1 cellular context compared by ENCODE assay signal in genomic region chr5:95864944-95865504, GRCh38.
TF ChIP-seq lines count a peak whose summit lies in the region.

No MANE protein-coding gene starts in this region.

TF ChIP-seq in HepG2, 621 proteins besides CTCF, POLR2A, EP300 and RAD21 (continued from another document and continues in another):
- no peak for TF ChIP-seq ZNF790 (CRISPR knock-in tag; IDR thresholded peaks at IDR 0.05; ENCODE audit: borderline replicate concordance)
- TF ChIP-seq ZNF292 (CRISPR knock-in tag; IDR thresholded peaks at IDR 0.05; ENCODE audit: borderline replicate concordance, low read depth): peak; percentile 93; the same call in 1 of the 2 replicates
- TF ChIP-seq POGK (CRISPR knock-in tag; conservative IDR thresholded peaks at IDR 0.05): 0 out of 2 replicates have a peak, but pooled peaks have one; percentile 60
- no peak for TF ChIP-seq TIGD3 (CRISPR knock-in tag; IDR thresholded peaks at IDR 0.05; ENCODE audit: borderline replicate concordance)
- TF ChIP-seq ATF7 (IDR thresholded peaks at IDR 0.05): no peak
- no peak for TF ChIP-seq ATF7 (CRISPR knock-in tag; IDR thresholded peaks at IDR 0.05)
- no peak for TF ChIP-seq NR3C1 (CRISPR knock-in tag; IDR thresholded peaks at IDR 0.05)
- TF ChIP-seq PAXIP1 (CRISPR knock-in tag; conservative IDR thresholded peaks at IDR 0.05): peak; percentile 94
- no peak for TF ChIP-seq DNMT1 (CRISPR knock-in tag; IDR thresholded peaks at IDR 0.05)
- peak; percentile 77 for TF ChIP-seq RFXAP (CRISPR knock-in tag; IDR thresholded peaks at IDR 0.05; ENCODE audit: borderline replicate concordance)
- TF ChIP-seq FOXK1 (CRISPR knock-in tag; IDR thresholded peaks at IDR 0.05; ENCODE audit: borderline replicate concordance, low read depth): peak; percentile 58; the same call in 1 of the 2 replicates
- no peak for TF ChIP-seq ZNF720 (CRISPR knock-in tag; IDR thresholded peaks at IDR 0.05)
- peak; percentile 89 for TF ChIP-seq ISL2 (CRISPR knock-in tag; IDR thresholded peaks at IDR 0.05)
- TF ChIP-seq TRIM24 (CRISPR knock-in tag; IDR thresholded peaks at IDR 0.05): 0 out of 2 replicates have a peak, but pooled peaks have one; percentile 55
- TF ChIP-seq PPARG (CRISPR knock-in tag; conservative IDR thresholded peaks at IDR 0.05): peak; percentile 58
- no peak for TF ChIP-seq TP53 (CRISPR knock-in tag; conservative IDR thresholded peaks at IDR 0.05)
- peak; percentile 80; the same call in 1 of the 2 replicates for TF ChIP-seq ZNF788 (CRISPR knock-in tag; IDR thresholded peaks at IDR 0.05; ENCODE audit: borderline replicate concordance)
- TF ChIP-seq TFE3 (CRISPR knock-in tag; IDR thresholded peaks at IDR 0.05): peak; percentile 54; the same call in 1 of the 2 replicates
- peak; percentile 49; the same call in 1 of the 2 replicates for TF ChIP-seq KDM2A (CRISPR knock-in tag; IDR thresholded peaks at IDR 0.05; ENCODE audit: borderline replicate concordance, low read depth)
- TF ChIP-seq ZBTB25 (CRISPR knock-in tag; IDR thresholded peaks at IDR 0.05): peak; percentile 58; the same call in 1 of the 2 replicates
- peak; percentile 90 for TF ChIP-seq PITX1 (CRISPR knock-in tag; IDR thresholded peaks at IDR 0.05)
- TF ChIP-seq TBX3 (IDR thresholded peaks at IDR 0.05; ENCODE audit: borderline replicate concordance): peak; percentile 93
- TF ChIP-seq HOXA5 (CRISPR knock-in tag; IDR thresholded peaks at IDR 0.05): peak; percentile 68; the same call in 1 of the 2 replicates
- TF ChIP-seq ETV6 (CRISPR knock-in tag; conservative IDR thresholded peaks at IDR 0.05): no peak
- TF ChIP-seq PRDM10 (CRISPR knock-in tag; IDR thresholded peaks at IDR 0.05; ENCODE audit: low read depth): peak; percentile 68; the same call in 1 of the 2 replicates
- no peak for TF ChIP-seq ZBTB39 (CRISPR knock-in tag; IDR thresholded peaks at IDR 0.05)
- no peak for TF ChIP-seq ZNF546 (CRISPR knock-in tag; conservative IDR thresholded peaks at IDR 0.05)
- TF ChIP-seq ZKSCAN5 (CRISPR knock-in tag; IDR thresholded peaks at IDR 0.05): 0 out of 2 replicates have a peak, but pooled peaks have one; percentile 21
- TF ChIP-seq HDAC6 (IDR thresholded peaks at IDR 0.05; ENCODE audit: low read depth, low read length): no peak
- TF ChIP-seq PRDM15 (CRISPR knock-in tag; IDR thresholded peaks at IDR 0.05): no peak
- TF ChIP-seq TAF15 (IDR thresholded peaks at IDR 0.05; ENCODE audit: low read depth, low read length, poor library complexity, severe bottlenecking): no peak
- TF ChIP-seq ZBTB34 (CRISPR knock-in tag; IDR thresholded peaks at IDR 0.05): peak; percentile 92; the same call in 1 of the 2 replicates
- TF ChIP-seq PBX3 (CRISPR knock-in tag; IDR thresholded peaks at IDR 0.05; ENCODE audit: borderline replicate concordance): no peak
